Comparison of ENCODE assay signal across 8 cellular contexts in genomic region chr19:55486971-55487883, GRCh38. TPM values are rescaled to one million over a fixed set of nuclear protein-coding genes. Genes with fewer than 3 reads are reported as not detected.
DNase-seq lines count a peak whose midpoint lies in the region; ATAC-seq and TF ChIP-seq lines count a peak whose summit lies in the region.

No MANE protein-coding gene starts in this region.

- no peaks in the 10 kb centered on the region for H3K9me3 Mint-ChIP-seq in natural killer cell
- H3K9me3 Mint-ChIP-seq in natural killer cell treated with Interleukin-12 subunit alpha and Interleukin-12 subunit beta and Interleukin-15 and Interleukin-18, amount 100 ng/mL, for 72 hours = no peaks in the 10 kb centered on the region
- peaks cover 0 to 1% (median 0%) of the 10 kb centered on the region in 9 donors for H3K9me3 Mint-ChIP-seq in naive thymus-derived CD8-positive, alpha-beta T cell

- ATAC-seq in natural killer cell (peak in 1 of 3 donors; percentile 4), HG02571 (IDR thresholded peaks at IDR 0.05; ENCODE audit: unreplicated experiment) (no peak)
- ATAC-seq in natural killer cell treated with Interleukin-12 subunit alpha and Interleukin-12 subunit beta and Interleukin-15 and Interleukin-18, amount 100 ng/mL, for 72 hours = no peak
- ATAC-seq in naive thymus-derived CD8-positive, alpha-beta T cell = peak; percentile 15 to 34

- peaks cover 0 to 8% of the 10 kb centered on the region in 2 donors for H3K27me3 Mint-ChIP-seq in natural killer cell (ENCODE audit: low read depth in 2 of 2)
- peaks cover 0 to 6% of the 10 kb centered on the region in 2 donors for H3K27me3 Mint-ChIP-seq in natural killer cell treated with Interleukin-12 subunit alpha and Interleukin-12 subunit beta and Interleukin-15 and Interleukin-18, amount 100 ng/mL, for 72 hours
- peaks cover 0 to 8% (median 3%) of the 10 kb centered on the region in 5 donors for H3K27me3 Mint-ChIP-seq in naive thymus-derived CD8-positive, alpha-beta T cell

- H3K4me1 Mint-ChIP-seq in natural killer cell = peaks cover 0 to 7% of the 10 kb centered on the region in 2 donors
- peaks cover 4 to 6% of the 10 kb centered on the region in 2 donors for H3K4me1 Mint-ChIP-seq in natural killer cell treated with Interleukin-12 subunit alpha and Interleukin-12 subunit beta and Interleukin-15 and Interleukin-18, amount 100 ng/mL, for 72 hours (ENCODE audit: low read depth in 2 of 2)
- H3K4me1 Mint-ChIP-seq in naive thymus-derived CD8-positive, alpha-beta T cell = peaks cover 3 to 14% (median 13%) of the 10 kb centered on the region in 4 donors

- no peaks in the 10 kb centered on the region for H3K27me3 ChIP-seq in thymus (ENCODE audit: control insufficient read depth, insufficient read depth)

- peaks cover 51% of the 10 kb centered on the region for H3K4me1 ChIP-seq in thymus (ENCODE audit: control insufficient read depth, insufficient read depth, low read length)

- peak overlapping the region; percentile 64 for H3K27ac ChIP-seq in thymus (ENCODE audit: low read depth)

- peak overlapping the region in 1 of 2 donors; percentile 62 for H3K27ac Mint-ChIP-seq in natural killer cell
- H3K27ac Mint-ChIP-seq in natural killer cell treated with Interleukin-12 subunit alpha and Interleukin-12 subunit beta and Interleukin-15 and Interleukin-18, amount 100 ng/mL, for 72 hours = no peak overlapping the region
- peak overlapping the region in 8 of 10 donors; percentile 24 to 88 (median 76) for H3K27ac Mint-ChIP-seq in naive thymus-derived CD8-positive, alpha-beta T cell

- no peak for TF ChIP-seq CTCF in natural killer cell (IDR thresholded peaks at IDR 0.05)

- no peaks in the 10 kb centered on the region for H3K36me3 Mint-ChIP-seq in natural killer cell
- no peaks in the 10 kb centered on the region for H3K36me3 Mint-ChIP-seq in natural killer cell treated with Interleukin-12 subunit alpha and Interleukin-12 subunit beta and Interleukin-15 and Interleukin-18, amount 100 ng/mL, for 72 hours
- no peaks in the 10 kb centered on the region for H3K36me3 Mint-ChIP-seq in naive thymus-derived CD8-positive, alpha-beta T cell

- H3K9me3 ChIP-seq in thymus (ENCODE audit: control insufficient read depth) = no peaks in the 10 kb centered on the region

- peak overlapping the region; percentile 40 for H3K4me3 Mint-ChIP-seq in natural killer cell
- H3K4me3 Mint-ChIP-seq in natural killer cell treated with Interleukin-12 subunit alpha and Interleukin-12 subunit beta and Interleukin-15 and Interleukin-18, amount 100 ng/mL, for 72 hours = no peak overlapping the region
- peak overlapping the region in 7 of 10 donors; percentile 11 to 71 (median 33) for H3K4me3 Mint-ChIP-seq in naive thymus-derived CD8-positive, alpha-beta T cell

- WGBS in thymus = 82% methylated on average over 26 of the region's 26 CpGs

- H3K36me3 ChIP-seq in thymus (ENCODE audit: control insufficient read depth, insufficient read depth) = peaks cover 24% of the 10 kb centered on the region

- intact Hi-C loops in natural killer cell (cut with micrococcal nuclease) = no loop called here

- H3K4me3 ChIP-seq in thymus (ENCODE audit: low read length) = peak overlapping the region; percentile 73

- POLR2A ChIA-PET in naive thymus-derived CD8-positive, alpha-beta T cell (lab: Charles Lee) = interaction anchor here (1.0 to 1.7 kb wide), 2 partner anchors 10 to 17 kb away, joined by 3 read pairs; no protein-coding TSS in a partner anchor

- no peak for DNase-seq in natural killer cell
- DNase-seq in natural killer cell treated with Interleukin-12 subunit alpha and Interleukin-12 subunit beta and Interleukin-15 and Interleukin-18, amount 100 ng/mL, for 72 hours (ENCODE audit: low spot score) = no peak
- DNase-seq in activated CD4-positive, alpha-beta T cell treated with anti-CD3 and anti-CD28 coated beads, Interleukin-2, amount 50 U/mL, for 48 hours = peak; percentile 68 to 76
- peak; percentile 97 for DNase-seq in epidermal melanocyte (ENCODE audit: insufficient read length, low spot score)
- DNase-seq in naive thymus-derived CD8-positive, alpha-beta T cell = no peak
- DNase-seq in SIG-M5 (lab: John Stamatoyannopoulos, UW) = no peak

RNA-seq across cellular contexts. Expression of gene SSC5D, which starts 1.0 kb away (rescaled TPM):
- total RNA-seq in natural killer cell = under 1 TPM; 0.11 to 0.68 (median 0.58) TPM
- under 1 TPM in 1 of 2 donors, not detected in 1; 0.50 TPM for total RNA-seq in natural killer cell treated with Interleukin-12 subunit alpha and Interleukin-12 subunit beta and Interleukin-15 and Interleukin-18, amount 100 ng/mL, for 72 hours
- 1 to 10 TPM; 1.3 to 1.4 TPM for total RNA-seq in naive thymus-derived CD8-positive, alpha-beta T cell
- polyA plus RNA-seq in naive thymus-derived CD8-positive, alpha-beta T cell = under 1 TPM in 2 of 3 donors, not detected in 1; 0.02 to 0.11 TPM
- 1.8 TPM for polyA plus RNA-seq in thymus

RNA-seq across cellular contexts. Expression of gene NAT14, which starts 2.2 kb away (rescaled TPM):
- total RNA-seq in natural killer cell = 10 to 100 TPM in 1 of 3 donors, 1 to 10 TPM in 2; 8.7 to 12.5 (median 8.8) TPM
- 10 to 100 TPM in 1 of 2 donors, 1 to 10 TPM in 1; 6.1 to 14.0 TPM for total RNA-seq in natural killer cell treated with Interleukin-12 subunit alpha and Interleukin-12 subunit beta and Interleukin-15 and Interleukin-18, amount 100 ng/mL, for 72 hours
- total RNA-seq in naive thymus-derived CD8-positive, alpha-beta T cell = 10 to 100 TPM in 1 of 2 experiments, 1 to 10 TPM in 1; 8.0 to 10.4 TPM
- polyA plus RNA-seq in naive thymus-derived CD8-positive, alpha-beta T cell = 1 to 10 TPM; 4.1 to 8.8 (median 7.7) TPM
- polyA plus RNA-seq in thymus = 58.2 TPM

RNA-seq across cellular contexts. Expression of gene ZNF628, which starts 10.8 kb away (rescaled TPM):
- 10 to 100 TPM; 20.8 to 28.7 (median 24.1) TPM for total RNA-seq in natural killer cell
- 10 to 100 TPM in 1 of 2 donors, 1 to 10 TPM in 1; 8.0 to 12.3 TPM for total RNA-seq in natural killer cell treated with Interleukin-12 subunit alpha and Interleukin-12 subunit beta and Interleukin-15 and Interleukin-18, amount 100 ng/mL, for 72 hours
- total RNA-seq in naive thymus-derived CD8-positive, alpha-beta T cell = 10 to 100 TPM; 13.2 to 15.6 TPM
- polyA plus RNA-seq in naive thymus-derived CD8-positive, alpha-beta T cell = under 1 TPM; 0.26 to 0.42 (median 0.32) TPM
- 4.8 TPM for polyA plus RNA-seq in thymus

RNA-seq across cellular contexts. Expression of gene C19orf85, which starts 22.7 kb away (rescaled TPM):
- not detected for total RNA-seq in natural killer cell
- not detected for total RNA-seq in natural killer cell treated with Interleukin-12 subunit alpha and Interleukin-12 subunit beta and Interleukin-15 and Interleukin-18, amount 100 ng/mL, for 72 hours
- total RNA-seq in naive thymus-derived CD8-positive, alpha-beta T cell = not detected
- not detected for polyA plus RNA-seq in naive thymus-derived CD8-positive, alpha-beta T cell
- not detected for polyA plus RNA-seq in thymus

RNA-seq across cellular contexts. Expression of gene ISOC2, which starts 25.8 kb away (rescaled TPM):
- 10 to 100 TPM in 1 of 3 donors, 1 to 10 TPM in 2; 7.2 to 12.4 (median 9.5) TPM for total RNA-seq in natural killer cell
- 10 to 100 TPM; 25.6 to 45.1 TPM for total RNA-seq in natural killer cell treated with Interleukin-12 subunit alpha and Interleukin-12 subunit beta and Interleukin-15 and Interleukin-18, amount 100 ng/mL, for 72 hours
- total RNA-seq in naive thymus-derived CD8-positive, alpha-beta T cell = 10 to 100 TPM; 10.5 to 11.0 TPM
- polyA plus RNA-seq in naive thymus-derived CD8-positive, alpha-beta T cell = 10 to 100 TPM; 30.5 to 35.6 (median 34.2) TPM
- polyA plus RNA-seq in thymus = 24.8 TPM

Comparison
In these comparisons a context has a peak if more than half of its experiments do, and no peak if none do; other contexts are left out.
1. ATAC-seq: peak in naive thymus-derived CD8-positive, alpha-beta T cell (2 of 2); none in natural killer cell treated with Interleukin-12 subunit alpha and Interleukin-12 subunit beta and Interleukin-15 and Interleukin-18, amount 100 ng/mL, for 72 hours (0 of 2) and HG02571 (single experiment).
2. DNase-seq: peak in activated CD4-positive, alpha-beta T cell treated with anti-CD3 and anti-CD28 coated beads, Interleukin-2, amount 50 U/mL, for 48 hours (2 of 2) and epidermal melanocyte (single experiment); none in natural killer cell (single experiment), natural killer cell treated with Interleukin-12 subunit alpha and Interleukin-12 subunit beta and Interleukin-15 and Interleukin-18, amount 100 ng/mL, for 72 hours (single experiment), naive thymus-derived CD8-positive, alpha-beta T cell (0 of 10) and SIG-M5 (single experiment).
3. H3K27ac Mint-ChIP-seq: peak in naive thymus-derived CD8-positive, alpha-beta T cell (8 of 10); none in natural killer cell treated with Interleukin-12 subunit alpha and Interleukin-12 subunit beta and Interleukin-15 and Interleukin-18, amount 100 ng/mL, for 72 hours (0 of 2).